In genomic region chr5:126497506-126497905, GRCh38 we compare ENCODE assay signal across 1 cellular context.
TF ChIP-seq lines count a peak whose summit lies in the region.

No MANE protein-coding gene starts in this region.

TF ChIP-seq in GM12878, 131 proteins besides CTCF, POLR2A, EP300 and RAD21 (continued from another document):
- TF ChIP-seq, protein P1, sequence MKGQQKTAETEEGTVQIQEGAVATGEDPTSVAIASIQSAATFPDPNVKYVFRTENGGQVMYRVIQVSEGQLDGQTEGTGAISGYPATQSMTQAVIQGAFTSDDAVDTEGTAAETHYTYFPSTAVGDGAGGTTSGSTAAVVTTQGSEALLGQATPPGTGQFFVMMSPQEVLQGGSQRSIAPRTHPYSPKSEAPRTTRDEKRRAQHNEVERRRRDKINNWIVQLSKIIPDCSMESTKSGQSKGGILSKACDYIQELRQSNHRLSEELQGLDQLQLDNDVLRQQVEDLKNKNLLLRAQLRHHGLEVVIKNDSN (IDR thresholded peaks at IDR 0.05; ENCODE audit: borderline replicate concordance, extremely low read length, insufficient read depth, low read depth, low read length): no peak
- TF ChIP-seq POLR2AphosphoS5 (IDR thresholded peaks at IDR 0.05; ENCODE audit: low read length) (no peak), PAX5 (IDR thresholded peaks at IDR 0.05; ENCODE audit: borderline replicate concordance, low read depth, low read length) (no peak)
TF ChIP-seq in GM12878: peak in this region for 0.
